8 cellular contexts compared by ENCODE assay signal in the genomic region with DNA sequence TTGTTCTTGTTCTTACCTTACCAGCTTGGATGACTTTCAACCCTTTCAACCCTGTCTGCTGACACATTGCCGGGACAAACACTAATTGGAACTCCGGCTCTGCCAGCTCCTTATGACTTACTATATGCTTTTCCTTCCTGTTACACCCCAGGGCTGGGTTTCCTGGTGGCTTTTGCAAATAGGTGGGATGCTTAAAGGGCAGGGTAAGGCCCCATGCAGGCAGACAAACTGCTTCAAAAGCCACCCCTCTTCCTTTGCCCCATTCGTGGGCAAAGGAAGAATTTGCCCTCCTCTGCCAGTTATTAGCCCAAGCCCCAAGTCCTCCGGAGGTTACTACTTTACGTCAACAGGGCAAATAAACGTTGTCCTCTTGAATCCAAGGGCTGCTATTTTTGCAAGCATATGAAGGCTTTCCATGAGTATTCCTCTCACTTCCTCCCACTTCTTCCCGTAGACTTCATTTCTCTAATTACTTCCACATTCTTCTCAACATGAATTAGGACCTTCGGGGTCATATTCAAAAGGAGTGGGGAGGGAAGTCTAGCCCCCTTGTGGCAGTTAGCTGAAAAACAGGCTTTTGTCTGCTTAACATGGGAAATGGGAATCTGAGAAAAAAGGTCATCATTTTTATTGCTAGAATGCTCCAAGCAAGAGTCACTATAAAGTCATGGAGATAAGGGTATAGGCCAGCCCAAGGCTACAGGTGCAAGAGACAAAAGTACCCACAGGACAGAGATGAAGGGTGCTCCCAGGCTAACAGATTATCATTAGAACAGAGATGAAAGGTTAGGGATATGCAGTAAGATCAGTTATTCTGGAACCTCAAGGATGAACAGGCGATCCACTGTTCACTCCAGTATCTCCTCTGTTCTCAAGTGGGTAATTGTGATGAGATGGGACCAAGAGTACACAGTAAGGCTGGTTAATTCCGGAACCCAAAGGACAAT. TPM values are rescaled to one million over a fixed set of nuclear protein-coding genes. Genes with fewer than 3 reads are reported as not detected.
A peak's percentile ranks its signal among the peaks of the same experiment; 100 is the strongest.
DNase-seq lines count a peak whose midpoint lies in the region; ATAC-seq and TF ChIP-seq lines count a peak whose summit lies in the region.

No MANE protein-coding gene starts in this region.

- H3K9ac ChIP-seq in smooth muscle cell (ENCODE audit: low read depth): no peak overlapping the region

- H3K4me3 ChIP-seq in left ventricle myocardium inferior (no peak overlapping the region), smooth muscle cell (no peak overlapping the region)

- WGBS in smooth muscle cell (ENCODE audit: low lambda C conversion rate): 68% methylated on average over 10 of the region's 10 CpGs

- H3F3A ChIP-seq in smooth muscle cell (ENCODE audit: low read depth): no peaks in the 10 kb centered on the region

- no peak overlapping the region for H2AFZ ChIP-seq in smooth muscle cell (ENCODE audit: low read depth)

- H3K4me1 ChIP-seq in left ventricle myocardium inferior (peaks cover 28% of the 10 kb centered on the region), smooth muscle cell (ENCODE audit: low read depth) (no peaks in the 10 kb centered on the region)

- TF ChIP-seq CTCF in VCaP (conservative IDR thresholded peaks at IDR 0.05) (peak; percentile 59), left ventricle myocardium inferior (IDR thresholded peaks at IDR 0.05; ENCODE audit: borderline replicate concordance) (peak; percentile 77), smooth muscle cell (IDR thresholded peaks at IDR 0.05; ENCODE audit: borderline replicate concordance, insufficient read depth, poor library complexity, severe bottlenecking) (peak; percentile 66)

- H3K27ac ChIP-seq in VCaP: no peak overlapping the region
- H3K27ac ChIP-seq in left ventricle myocardium inferior (replicated peaks): peak overlapping the region; percentile 49
- H3K27ac ChIP-seq in smooth muscle cell (ENCODE audit: low read depth): no peak overlapping the region

- H3K4me2 ChIP-seq in smooth muscle cell: no peak overlapping the region

- no peaks in the 10 kb centered on the region for H3K27me3 ChIP-seq in left ventricle myocardium inferior (ENCODE audit: low read depth)
- no peaks in the 10 kb centered on the region for H3K27me3 ChIP-seq in smooth muscle cell (ENCODE audit: low read depth)

- intact Hi-C loops in left ventricle myocardium inferior (cut with micrococcal nuclease): loop anchor here (10.0 kb wide), 1 partner anchor 48 kb away; no protein-coding TSS in a partner anchor

- H4K20me1 ChIP-seq in smooth muscle cell (ENCODE audit: low read depth): no peaks in the 10 kb centered on the region

- peak; percentile 5 to 43 for DNase-seq in NOMO-1 (lab: John Stamatoyannopoulos, UW; ENCODE audit: unreplicated experiment in 2 of 2)
- DNase-seq in NOMO-1 treated with dmso at 0.1 percent for 144 hours (lab: John Stamatoyannopoulos, UW; ENCODE audit: unreplicated experiment): no peak
- peak; percentile 51 for DNase-seq in LoVo (ENCODE audit: low spot score)
- no peak for DNase-seq in left ventricle myocardium inferior
- DNase-seq in smooth muscle cell (lab: John Stamatoyannopoulos, UW; ENCODE audit: unreplicated experiment): no peak
- no peak for DNase-seq in GM19240 (ENCODE audit: insufficient read length, low spot score)

- no peaks in the 10 kb centered on the region for H3K79me2 ChIP-seq in smooth muscle cell (ENCODE audit: low read depth)

- no peak for ATAC-seq in HG03095 (IDR thresholded peaks at IDR 0.05; ENCODE audit: unreplicated experiment)

- H3K9me3 ChIP-seq in left ventricle myocardium inferior (replicated peaks): no peaks in the 10 kb centered on the region
- H3K9me3 ChIP-seq in smooth muscle cell (replicated peaks; ENCODE audit: low read depth): no peaks in the 10 kb centered on the region

- H3K36me3 ChIP-seq in left ventricle myocardium inferior (no peaks in the 10 kb centered on the region), smooth muscle cell (ENCODE audit: low read depth) (no peaks in the 10 kb centered on the region)

RNA-seq across cellular contexts. Expression of gene FSTL1, which starts 56.3 kb away (rescaled TPM):
- total RNA-seq in left ventricle myocardium inferior (243 TPM), smooth muscle cell (630 and 783 TPM in 2 replicates)
- 367 and 562 TPM in 2 replicates for polyA plus RNA-seq in smooth muscle cell

Comparison
In these comparisons a context has a peak if more than half of its experiments do, and no peak if none do; other contexts are left out.
1. DNase-seq: peak in NOMO-1 (2 of 2) and LoVo (single experiment); none in NOMO-1 treated with dmso at 0.1 percent for 144 hours (single experiment), left ventricle myocardium inferior (single experiment), smooth muscle cell (single experiment) and GM19240 (single experiment).
2. Peak in every context shown above with its lines, with median percentiles within 50 percentile points of each other: CTCF ChIP-seq.